In the genomic region with DNA sequence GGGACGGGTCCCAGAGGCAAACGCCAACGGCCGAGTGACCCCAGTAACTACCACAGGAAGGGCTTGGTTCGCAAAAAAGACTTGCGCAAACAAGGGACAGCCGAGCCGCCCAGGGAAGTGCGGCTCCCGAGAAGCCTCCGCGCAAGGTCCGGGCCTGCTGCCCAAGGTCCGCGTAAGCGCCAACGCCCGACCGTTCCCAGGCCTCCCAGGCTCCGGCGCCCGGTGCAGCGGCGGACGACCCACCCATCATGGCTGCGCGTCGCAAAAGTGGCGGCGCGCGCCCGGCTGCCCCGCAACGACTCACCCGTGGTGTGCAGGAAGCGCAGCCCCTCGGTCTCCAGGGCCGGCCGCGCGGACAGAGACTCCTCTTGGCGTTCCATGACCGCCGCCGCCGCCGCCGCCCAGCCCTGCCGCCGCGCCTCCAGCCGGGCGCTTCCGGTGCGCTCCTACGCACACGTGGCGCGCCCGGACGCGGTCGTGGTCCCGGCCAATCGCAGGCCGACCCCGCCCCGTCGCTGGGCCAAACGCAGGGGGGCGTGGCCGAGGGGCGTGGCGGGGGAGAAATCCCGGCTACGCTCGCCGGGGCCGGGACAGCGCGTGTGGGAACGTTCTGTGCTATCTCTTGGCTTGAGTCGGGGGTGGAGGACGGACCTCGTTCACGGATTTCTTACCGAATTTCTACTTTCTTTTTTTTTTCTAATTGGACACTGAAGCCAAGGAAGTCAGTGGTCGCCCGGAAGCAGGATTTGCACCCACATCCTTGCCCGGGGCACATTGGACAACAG, we compare ENCODE assay signal across 1 cellular context.
A peak's percentile ranks its signal among the peaks of the same experiment; 100 is the strongest.
TF ChIP-seq lines count a peak whose summit lies in the region.

A gene with protein sequence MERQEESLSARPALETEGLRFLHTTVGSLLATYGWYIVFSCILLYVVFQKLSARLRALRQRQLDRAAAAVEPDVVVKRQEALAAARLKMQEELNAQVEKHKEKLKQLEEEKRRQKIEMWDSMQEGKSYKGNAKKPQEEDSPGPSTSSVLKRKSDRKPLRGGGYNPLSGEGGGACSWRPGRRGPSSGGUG (minus strand): TSS at position 448 of the 785 bp plus-strand sequence. CDS start 68 bp downstream, at position 380.

TF ChIP-seq in K562, 482 proteins besides CTCF, POLR2A, EP300 and RAD21 (continued from another document and continues in another):
- TF ChIP-seq NR3C1 (CRISPR knock-in tag; IDR thresholded peaks at IDR 0.05) (0 out of 2 replicates have a peak, but pooled peaks have one; percentile 52), NR2F6 (CRISPR knock-in tag; IDR thresholded peaks at IDR 0.05) (no peak), BRD9 (IDR thresholded peaks at IDR 0.05; ENCODE audit: low read depth, partially characterized antibody) (no peak), KDM5B (IDR thresholded peaks at IDR 0.05; ENCODE audit: insufficient replicate concordance, low read depth, low read length) (peak; percentile 46), POLR2G (IDR thresholded peaks at IDR 0.05; ENCODE audit: low read depth, low read length) (peak; percentile 92), E2F3 (CRISPR knock-in tag; IDR thresholded peaks at IDR 0.05) (0 out of 2 replicates have a peak, but pooled peaks have one; percentile 31), EZH2 (IDR thresholded peaks at IDR 0.05; ENCODE audit: borderline replicate concordance, low read depth, low read length) (no peak), GABPB1 (CRISPR knock-in tag; IDR thresholded peaks at IDR 0.05) (peak; percentile 65), SP2 (IDR thresholded peaks at IDR 0.05; ENCODE audit: extremely low read depth, low read depth, low read length, poor library complexity, severe bottlenecking) (no peak), SAP30 (IDR thresholded peaks at IDR 0.05; ENCODE audit: borderline replicate concordance, insufficient read depth, low read depth, low read length, poor library complexity, severe bottlenecking) (peak; percentile 95), HNRNPH1 (optimal IDR thresholded peaks at IDR 0.05; ENCODE audit: low read depth, low read length) (no peak), SMAD2 (IDR thresholded peaks at IDR 0.05; ENCODE audit: low read depth, low read length) (no peak), NFATC3 (IDR thresholded peaks at IDR 0.05) (no peak), ZFX (CRISPR knock-in tag; IDR thresholded peaks at IDR 0.05) (peak; percentile 88), MAFK (IDR thresholded peaks at IDR 0.05; ENCODE audit: low read length) (no peak), TBL1XR1 (IDR thresholded peaks at IDR 0.05; ENCODE audit: low read length in 2 of 2) (no peak), RBBP5 (IDR thresholded peaks at IDR 0.05; ENCODE audit: borderline replicate concordance, insufficient read depth, low read length, poor library complexity, severe bottlenecking) (peak; percentile 76), MBD2 (IDR thresholded peaks at IDR 0.05; ENCODE audit: borderline replicate concordance, low read depth) (peak; percentile 23; the same call in 1 of the 2 replicates), GATA2 (CRISPR knock-in tag; IDR thresholded peaks at IDR 0.05) (no peak), ZNF274 (IDR thresholded peaks at IDR 0.05; ENCODE audit: borderline replicate concordance, low read depth, low read length) (no peak), ZNF778 (CRISPR knock-in tag; IDR thresholded peaks at IDR 0.05) (no peak), MTA1 (IDR thresholded peaks at IDR 0.05; ENCODE audit: borderline replicate concordance) (no peak), EGR1 (conservative IDR thresholded peaks at IDR 0.05) (peak; percentile 30; the same call in 1 of the 2 replicates), TBP (optimal IDR thresholded peaks at IDR 0.05; ENCODE audit: low read depth, low read length) (no peak), FOXJ2 (tag; IDR thresholded peaks at IDR 0.05) (no peak), MCM2 (IDR thresholded peaks at IDR 0.05; ENCODE audit: low read depth) (no peak), GABPB2 (CRISPR knock-in tag; conservative IDR thresholded peaks at IDR 0.05) (no peak), ATF7 (IDR thresholded peaks at IDR 0.05) (peak; percentile 75), POLR2H (tag; IDR thresholded peaks at IDR 0.05; ENCODE audit: low read depth) (peak; percentile 63), ATF1 (CRISPR knock-in tag; IDR thresholded peaks at IDR 0.05) (peak; percentile 52; the same call in 1 of the 2 replicates), ATF1 (tag; IDR thresholded peaks at IDR 0.05) (peak; percentile 94), BRCA1 (IDR thresholded peaks at IDR 0.05) (no peak), BRCA1 (CRISPR knock-in tag; IDR thresholded peaks at IDR 0.05) (no peak)
- TF ChIP-seq, protein P1, sequence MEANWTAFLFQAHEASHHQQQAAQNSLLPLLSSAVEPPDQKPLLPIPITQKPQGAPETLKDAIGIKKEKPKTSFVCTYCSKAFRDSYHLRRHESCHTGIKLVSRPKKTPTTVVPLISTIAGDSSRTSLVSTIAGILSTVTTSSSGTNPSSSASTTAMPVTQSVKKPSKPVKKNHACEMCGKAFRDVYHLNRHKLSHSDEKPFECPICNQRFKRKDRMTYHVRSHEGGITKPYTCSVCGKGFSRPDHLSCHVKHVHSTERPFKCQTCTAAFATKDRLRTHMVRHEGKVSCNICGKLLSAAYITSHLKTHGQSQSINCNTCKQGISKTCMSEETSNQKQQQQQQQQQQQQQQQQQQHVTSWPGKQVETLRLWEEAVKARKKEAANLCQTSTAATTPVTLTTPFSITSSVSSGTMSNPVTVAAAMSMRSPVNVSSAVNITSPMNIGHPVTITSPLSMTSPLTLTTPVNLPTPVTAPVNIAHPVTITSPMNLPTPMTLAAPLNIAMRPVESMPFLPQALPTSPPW (CRISPR knock-in tag; IDR thresholded peaks at IDR 0.05): peak; percentile 54; the same call in 1 of the 2 replicates
- TF ChIP-seq, protein P2, sequence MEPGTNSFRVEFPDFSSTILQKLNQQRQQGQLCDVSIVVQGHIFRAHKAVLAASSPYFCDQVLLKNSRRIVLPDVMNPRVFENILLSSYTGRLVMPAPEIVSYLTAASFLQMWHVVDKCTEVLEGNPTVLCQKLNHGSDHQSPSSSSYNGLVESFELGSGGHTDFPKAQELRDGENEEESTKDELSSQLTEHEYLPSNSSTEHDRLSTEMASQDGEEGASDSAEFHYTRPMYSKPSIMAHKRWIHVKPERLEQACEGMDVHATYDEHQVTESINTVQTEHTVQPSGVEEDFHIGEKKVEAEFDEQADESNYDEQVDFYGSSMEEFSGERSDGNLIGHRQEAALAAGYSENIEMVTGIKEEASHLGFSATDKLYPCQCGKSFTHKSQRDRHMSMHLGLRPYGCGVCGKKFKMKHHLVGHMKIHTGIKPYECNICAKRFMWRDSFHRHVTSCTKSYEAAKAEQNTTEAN (CRISPR knock-in tag; IDR thresholded peaks at IDR 0.05): no peak
- TF ChIP-seq, protein P3, sequence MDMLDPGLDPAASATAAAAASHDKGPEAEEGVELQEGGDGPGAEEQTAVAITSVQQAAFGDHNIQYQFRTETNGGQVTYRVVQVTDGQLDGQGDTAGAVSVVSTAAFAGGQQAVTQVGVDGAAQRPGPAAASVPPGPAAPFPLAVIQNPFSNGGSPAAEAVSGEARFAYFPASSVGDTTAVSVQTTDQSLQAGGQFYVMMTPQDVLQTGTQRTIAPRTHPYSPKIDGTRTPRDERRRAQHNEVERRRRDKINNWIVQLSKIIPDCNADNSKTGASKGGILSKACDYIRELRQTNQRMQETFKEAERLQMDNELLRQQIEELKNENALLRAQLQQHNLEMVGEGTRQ (CRISPR knock-in tag; IDR thresholded peaks at IDR 0.05): peak; percentile 50
- TF ChIP-seq, protein P4, sequence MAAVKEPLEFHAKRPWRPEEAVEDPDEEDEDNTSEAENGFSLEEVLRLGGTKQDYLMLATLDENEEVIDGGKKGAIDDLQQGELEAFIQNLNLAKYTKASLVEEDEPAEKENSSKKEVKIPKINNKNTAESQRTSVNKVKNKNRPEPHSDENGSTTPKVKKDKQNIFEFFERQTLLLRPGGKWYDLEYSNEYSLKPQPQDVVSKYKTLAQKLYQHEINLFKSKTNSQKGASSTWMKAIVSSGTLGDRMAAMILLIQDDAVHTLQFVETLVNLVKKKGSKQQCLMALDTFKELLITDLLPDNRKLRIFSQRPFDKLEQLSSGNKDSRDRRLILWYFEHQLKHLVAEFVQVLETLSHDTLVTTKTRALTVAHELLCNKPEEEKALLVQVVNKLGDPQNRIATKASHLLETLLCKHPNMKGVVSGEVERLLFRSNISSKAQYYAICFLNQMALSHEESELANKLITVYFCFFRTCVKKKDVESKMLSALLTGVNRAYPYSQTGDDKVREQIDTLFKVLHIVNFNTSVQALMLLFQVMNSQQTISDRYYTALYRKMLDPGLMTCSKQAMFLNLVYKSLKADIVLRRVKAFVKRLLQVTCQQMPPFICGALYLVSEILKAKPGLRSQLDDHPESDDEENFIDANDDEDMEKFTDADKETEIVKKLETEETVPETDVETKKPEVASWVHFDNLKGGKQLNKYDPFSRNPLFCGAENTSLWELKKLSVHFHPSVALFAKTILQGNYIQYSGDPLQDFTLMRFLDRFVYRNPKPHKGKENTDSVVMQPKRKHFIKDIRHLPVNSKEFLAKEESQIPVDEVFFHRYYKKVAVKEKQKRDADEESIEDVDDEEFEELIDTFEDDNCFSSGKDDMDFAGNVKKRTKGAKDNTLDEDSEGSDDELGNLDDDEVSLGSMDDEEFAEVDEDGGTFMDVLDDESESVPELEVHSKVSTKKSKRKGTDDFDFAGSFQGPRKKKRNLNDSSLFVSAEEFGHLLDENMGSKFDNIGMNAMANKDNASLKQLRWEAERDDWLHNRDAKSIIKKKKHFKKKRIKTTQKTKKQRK (IDR thresholded peaks at IDR 0.05; ENCODE audit: borderline replicate concordance, low read depth, low read length): no peak
- TF ChIP-seq, protein P5, sequence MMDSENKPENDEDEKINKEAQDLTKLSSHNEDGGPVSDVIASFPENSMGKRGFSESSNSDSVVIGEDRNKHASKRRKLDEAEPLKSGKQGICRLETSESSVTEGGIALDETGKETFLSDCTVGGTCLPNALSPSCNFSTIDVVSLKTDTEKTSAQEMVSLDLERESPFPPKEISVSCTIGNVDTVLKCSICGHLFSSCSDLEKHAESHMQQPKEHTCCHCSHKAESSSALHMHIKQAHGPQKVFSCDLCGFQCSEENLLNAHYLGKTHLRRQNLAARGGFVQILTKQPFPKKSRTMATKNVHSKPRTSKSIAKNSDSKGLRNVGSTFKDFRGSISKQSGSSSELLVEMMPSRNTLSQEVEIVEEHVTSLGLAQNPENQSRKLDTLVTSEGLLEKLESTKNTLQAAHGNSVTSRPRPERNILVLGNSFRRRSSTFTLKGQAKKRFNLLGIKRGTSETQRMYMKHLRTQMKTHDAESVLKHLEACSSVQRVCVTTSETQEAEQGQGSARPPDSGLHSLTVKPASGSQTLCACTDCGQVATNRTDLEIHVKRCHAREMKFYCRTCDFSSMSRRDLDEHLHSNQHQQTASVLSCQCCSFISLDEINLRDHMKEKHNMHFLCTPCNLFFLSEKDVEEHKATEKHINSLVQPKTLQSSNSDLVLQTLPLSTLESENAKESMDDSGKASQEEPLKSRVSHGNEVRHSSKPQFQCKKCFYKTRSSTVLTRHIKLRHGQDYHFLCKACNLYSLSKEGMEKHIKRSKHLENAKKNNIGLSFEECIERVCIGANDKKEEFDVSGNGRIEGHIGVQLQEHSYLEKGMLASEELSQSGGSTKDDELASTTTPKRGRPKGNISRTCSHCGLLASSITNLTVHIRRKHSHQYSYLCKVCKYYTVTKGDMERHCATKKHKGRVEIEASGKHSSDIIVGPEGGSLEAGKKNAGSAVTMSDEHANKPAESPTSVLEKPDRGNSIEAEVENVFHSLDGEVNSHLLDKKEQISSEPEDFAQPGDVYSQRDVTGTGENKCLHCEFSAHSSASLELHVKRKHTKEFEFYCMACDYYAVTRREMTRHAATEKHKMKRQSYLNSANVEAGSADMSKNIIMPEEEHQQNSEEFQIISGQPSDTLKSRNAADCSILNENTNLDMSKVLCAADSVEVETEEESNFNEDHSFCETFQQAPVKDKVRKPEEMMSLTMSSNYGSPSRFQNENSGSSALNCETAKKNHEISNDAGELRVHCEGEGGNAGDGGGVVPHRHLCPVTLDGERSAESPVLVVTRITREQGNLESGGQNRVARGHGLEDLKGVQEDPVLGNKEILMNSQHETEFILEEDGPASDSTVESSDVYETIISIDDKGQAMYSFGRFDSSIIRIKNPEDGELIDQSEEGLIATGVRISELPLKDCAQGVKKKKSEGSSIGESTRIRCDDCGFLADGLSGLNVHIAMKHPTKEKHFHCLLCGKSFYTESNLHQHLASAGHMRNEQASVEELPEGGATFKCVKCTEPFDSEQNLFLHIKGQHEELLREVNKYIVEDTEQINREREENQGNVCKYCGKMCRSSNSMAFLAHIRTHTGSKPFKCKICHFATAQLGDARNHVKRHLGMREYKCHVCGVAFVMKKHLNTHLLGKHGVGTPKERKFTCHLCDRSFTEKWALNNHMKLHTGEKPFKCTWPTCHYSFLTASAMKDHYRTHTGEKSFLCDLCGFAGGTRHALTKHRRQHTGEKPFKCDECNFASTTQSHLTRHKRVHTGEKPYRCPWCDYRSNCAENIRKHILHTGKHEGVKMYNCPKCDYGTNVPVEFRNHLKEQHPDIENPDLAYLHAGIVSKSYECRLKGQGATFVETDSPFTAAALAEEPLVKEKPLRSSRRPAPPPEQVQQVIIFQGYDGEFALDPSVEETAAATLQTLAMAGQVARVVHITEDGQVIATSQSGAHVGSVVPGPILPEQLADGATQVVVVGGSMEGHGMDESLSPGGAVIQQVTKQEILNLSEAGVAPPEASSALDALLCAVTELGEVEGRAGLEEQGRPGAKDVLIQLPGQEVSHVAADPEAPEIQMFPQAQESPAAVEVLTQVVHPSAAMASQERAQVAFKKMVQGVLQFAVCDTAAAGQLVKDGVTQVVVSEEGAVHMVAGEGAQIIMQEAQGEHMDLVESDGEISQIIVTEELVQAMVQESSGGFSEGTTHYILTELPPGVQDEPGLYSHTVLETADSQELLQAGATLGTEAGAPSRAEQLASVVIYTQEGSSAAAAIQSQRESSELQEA (IDR thresholded peaks at IDR 0.05; ENCODE audit: low read depth): no peak
- TF ChIP-seq, protein P6, sequence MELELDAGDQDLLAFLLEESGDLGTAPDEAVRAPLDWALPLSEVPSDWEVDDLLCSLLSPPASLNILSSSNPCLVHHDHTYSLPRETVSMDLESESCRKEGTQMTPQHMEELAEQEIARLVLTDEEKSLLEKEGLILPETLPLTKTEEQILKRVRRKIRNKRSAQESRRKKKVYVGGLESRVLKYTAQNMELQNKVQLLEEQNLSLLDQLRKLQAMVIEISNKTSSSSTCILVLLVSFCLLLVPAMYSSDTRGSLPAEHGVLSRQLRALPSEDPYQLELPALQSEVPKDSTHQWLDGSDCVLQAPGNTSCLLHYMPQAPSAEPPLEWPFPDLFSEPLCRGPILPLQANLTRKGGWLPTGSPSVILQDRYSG (tag; conservative IDR thresholded peaks at IDR 0.05; ENCODE audit: low read depth): no peak
- TF ChIP-seq, protein P7, sequence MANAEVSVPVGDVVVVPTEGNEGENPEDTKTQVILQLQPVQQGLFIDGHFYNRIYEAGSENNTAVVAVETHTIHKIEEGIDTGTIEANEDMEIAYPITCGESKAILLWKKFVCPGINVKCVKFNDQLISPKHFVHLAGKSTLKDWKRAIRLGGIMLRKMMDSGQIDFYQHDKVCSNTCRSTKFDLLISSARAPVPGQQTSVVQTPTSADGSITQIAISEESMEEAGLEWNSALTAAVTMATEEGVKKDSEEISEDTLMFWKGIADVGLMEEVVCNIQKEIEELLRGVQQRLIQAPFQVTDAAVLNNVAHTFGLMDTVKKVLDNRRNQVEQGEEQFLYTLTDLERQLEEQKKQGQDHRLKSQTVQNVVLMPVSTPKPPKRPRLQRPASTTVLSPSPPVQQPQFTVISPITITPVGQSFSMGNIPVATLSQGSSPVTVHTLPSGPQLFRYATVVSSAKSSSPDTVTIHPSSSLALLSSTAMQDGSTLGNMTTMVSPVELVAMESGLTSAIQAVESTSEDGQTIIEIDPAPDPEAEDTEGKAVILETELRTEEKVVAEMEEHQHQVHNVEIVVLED (CRISPR knock-in tag; IDR thresholded peaks at IDR 0.05): peak; percentile 90
